ENCODE assay signal across 9 cellular contexts in the genomic region with DNA sequence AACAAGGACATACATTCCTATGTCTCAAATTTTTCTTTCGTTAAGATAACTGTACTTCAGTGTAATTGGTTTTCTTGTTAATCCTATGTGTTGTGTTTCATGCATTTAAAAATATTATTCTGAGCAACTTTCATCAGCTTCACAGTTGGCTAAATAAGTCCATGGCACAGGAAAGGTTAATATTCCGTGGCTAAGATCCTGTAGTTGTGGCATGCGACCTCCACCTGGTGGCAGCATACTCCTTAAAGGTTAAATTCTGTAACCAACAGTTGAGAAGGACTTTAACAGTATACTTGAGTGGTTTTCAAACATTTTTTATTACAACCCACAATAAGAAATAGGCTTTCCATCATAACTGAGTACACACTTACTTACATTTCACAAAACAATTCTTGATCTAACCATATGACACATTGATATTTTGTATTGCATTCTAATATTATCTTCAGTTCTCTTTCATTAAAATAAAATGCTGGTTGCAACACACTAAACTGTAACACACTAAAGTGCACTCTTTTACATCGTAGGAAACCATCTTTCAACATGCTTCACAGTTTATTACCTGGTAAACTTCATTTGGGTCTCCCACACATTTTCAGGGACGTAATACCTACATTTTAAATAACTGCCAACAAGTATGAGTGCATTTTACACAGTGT.
DNase-seq lines count a peak whose midpoint lies in the region; ATAC-seq and TF ChIP-seq lines count a peak whose summit lies in the region.
"Had no signal": no experiment of that assay in that cellular context is flagged by ENCODE, and none has a peak within 500 bp of the region (broad histone marks: within the 10 kb centered on the region; RNA-seq: fewer than 3 reads in every experiment).

No MANE protein-coding gene starts in this region.

- no peaks in the 10 kb centered on the region for H3K9me3 Mint-ChIP-seq in progenitor cell of endocrine pancreas (ENCODE audit: low read depth)
- H3K9me3 Mint-ChIP-seq: naive thymus-derived CD8-positive, alpha-beta T cell had no signal

- intact Hi-C loops in A673 (cut with micrococcal nuclease; ENCODE audit: unreplicated experiment): loop anchor here (2.0 to 5.0 kb wide), 4 partner anchors 94 to 991 kb away; no protein-coding TSS in a partner anchor

- no peaks in the 10 kb centered on the region for H3K27me3 ChIP-seq in A673 (replicated peaks; ENCODE audit: insufficient read depth, low read depth, low read length, poor library complexity)

- no peak overlapping the region for H3K27ac Mint-ChIP-seq in progenitor cell of endocrine pancreas
- H3K27ac Mint-ChIP-seq: naive thymus-derived CD8-positive, alpha-beta T cell had no signal

- no peak overlapping the region for H3K4me3 Mint-ChIP-seq in progenitor cell of endocrine pancreas (ENCODE audit: low read depth)
- H3K4me3 Mint-ChIP-seq: naive thymus-derived CD8-positive, alpha-beta T cell had no signal

- H3K27ac ChIP-seq in A673 (ENCODE audit: low read depth, low read length, poor library complexity, severe bottlenecking): no peak overlapping the region

- POLR2A ChIA-PET in A673 (lab: Charles Lee; ENCODE audit: low non-redundant PET): no interaction called here

- no peaks in the 10 kb centered on the region for H3K27me3 Mint-ChIP-seq in progenitor cell of endocrine pancreas
- H3K27me3 Mint-ChIP-seq: naive thymus-derived CD8-positive, alpha-beta T cell had no signal

- no peaks in the 10 kb centered on the region for H3K36me3 ChIP-seq in A673 (ENCODE audit: insufficient read depth, low read length, poor library complexity, severe bottlenecking)

- peaks cover 28% of the 10 kb centered on the region for H3K4me1 ChIP-seq in A673 (ENCODE audit: insufficient read depth, low read length, poor library complexity, severe bottlenecking)

- TF ChIP-seq CTCF in A673 (conservative IDR thresholded peaks at IDR 0.05; ENCODE audit: low read depth, low read length) (peak; percentile 89), GM12864 (IDR thresholded peaks at IDR 0.05; ENCODE audit: low read depth, low read length, missing control alignments) (peak; percentile 63), progenitor cell of endocrine pancreas (IDR thresholded peaks at IDR 0.05; ENCODE audit: unreplicated experiment) (peak; percentile 82)

- H3K36me3 Mint-ChIP-seq in progenitor cell of endocrine pancreas (ENCODE audit: insufficient read depth): peaks cover 3% of the 10 kb centered on the region

- DNase-seq in A673 (ENCODE audit: low spot score): peak; percentile 86
- DNase-seq in GM12864 (ENCODE audit: low read depth): no peak
- DNase-seq in NCI-H526 (lab: John Stamatoyannopoulos, UW): peak; percentile 62 to 83
- DNase-seq in activated T-cell treated with anti-CD3 and anti-CD28 coated beads for 48 hours (ENCODE audit: low read depth): peak; percentile 28
- DNase-seq in glomerular visceral epithelial cell (ENCODE audit: extremely low spot score): peak; percentile 76
- peak; percentile 22 for DNase-seq in progenitor cell of endocrine pancreas (ENCODE audit: low spot score, unreplicated experiment)

- no peaks in the 10 kb centered on the region for H3K9me3 ChIP-seq in A673 (ENCODE audit: low read depth, low read length, poor library complexity, severe bottlenecking)

- H3K4me3 ChIP-seq in A673 (ENCODE audit: low read depth, low read length, poor library complexity, severe bottlenecking): no peak overlapping the region
- no peak overlapping the region for H3K4me3 ChIP-seq in GM12864 (ENCODE audit: low read depth, low read length)

- CTCF ChIA-PET in A673 (lab: Charles Lee): interaction anchor here (0.6 to 1.7 kb wide), 2 partner anchors 118 to 895 kb away, joined by 3 to 4 read pairs; no protein-coding TSS in a partner anchor

- no TSS peak for BruUV-seq in A673 (replicated peaks; lab: Mats Ljungman, UMichigan)

- peaks cover 46% of the 10 kb centered on the region for H3K4me1 Mint-ChIP-seq in progenitor cell of endocrine pancreas (ENCODE audit: low read depth)

- ATAC-seq in HG03196 (IDR thresholded peaks at IDR 0.05; ENCODE audit: unreplicated experiment) (peak; percentile 47), HG02763 (IDR thresholded peaks at IDR 0.05; ENCODE audit: unreplicated experiment) (no peak)
- ATAC-seq: naive thymus-derived CD8-positive, alpha-beta T cell had no signal
